Comparison of ENCODE assay signal across 23 cellular contexts in the genomic region with DNA sequence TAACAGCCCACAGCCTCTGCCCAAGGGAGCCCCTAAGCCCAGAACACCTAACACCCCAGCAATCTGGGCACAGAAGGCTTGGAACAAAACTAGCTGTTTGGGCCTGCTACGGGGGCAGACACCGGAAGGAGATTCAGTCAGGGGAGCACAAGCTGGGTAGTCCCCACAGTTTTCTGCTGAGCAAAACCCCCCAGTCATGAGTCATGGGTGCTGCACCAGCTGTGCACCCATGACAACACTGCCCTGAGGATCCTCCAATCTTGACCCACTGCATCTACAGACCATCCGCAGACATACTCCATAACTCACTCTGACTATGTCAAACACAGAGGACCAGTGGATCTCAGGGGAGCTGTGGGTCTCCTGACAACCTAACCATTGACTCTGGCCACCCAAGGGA.
DNase-seq lines count a peak whose midpoint lies in the region; ATAC-seq and TF ChIP-seq lines count a peak whose summit lies in the region.
"Had no signal": no experiment of that assay in that cellular context is flagged by ENCODE, and none has a peak within 500 bp of the region (broad histone marks: within the 10 kb centered on the region; RNA-seq: fewer than 3 reads in every experiment).

No MANE protein-coding gene starts in this region.

- H3K9me3 ChIP-seq in effector memory CD4-positive, alpha-beta T cell (ENCODE audit: control insufficient read depth, low read length): no peaks in the 10 kb centered on the region
- H3K9me3 ChIP-seq: body of pancreas, gastrocnemius medialis had no signal

- H3K27me3 ChIP-seq in effector memory CD4-positive, alpha-beta T cell (replicated peaks; ENCODE audit: control insufficient read depth, insufficient read depth, low read length, poor library complexity, severe bottlenecking): no peaks in the 10 kb centered on the region
- H3K27me3 ChIP-seq: body of pancreas, gastrocnemius medialis had no signal

- no peaks in the 10 kb centered on the region for H3K9me3 Mint-ChIP-seq in natural killer cell

- no peak overlapping the region for H3K4me3 Mint-ChIP-seq in natural killer cell
- H3K4me3 Mint-ChIP-seq: CD4-positive, alpha-beta memory T cell had no signal

- DNase-seq in RPMI7951 (ENCODE audit: low read depth): peak; percentile 17
- DNase-seq in effector memory CD4-positive, alpha-beta T cell: no peak
- DNase-seq in NCI-H345 treated with DMSO at 0.1 percent for 48 hours (lab: John Stamatoyannopoulos, UW; ENCODE audit: unreplicated experiment): no peak
- DNase-seq in natural killer cell: no peak
- DNase-seq: activated CD4-positive, alpha-beta T cell treated with anti-CD3 and anti-CD28 coated beads, Interleukin-2, amount 50 U/mL, for 1 hour; activated naive CD4-positive, alpha-beta T cell treated with anti-CD3 and anti-CD28 coated beads, Interleukin-2, amount 50 U/mL, for 16 hours; activated T-cell treated with anti-CD3 and anti-CD28 coated beads for 4 hours; body of pancreas; CD4-positive, alpha-beta memory T cell; DMS79 treated with DMSO at 0.1 percent for 48 hours; gastrocnemius medialis; left ventricle myocardium inferior; NCI-H2029; NCI-H526; stimulated activated CD4-positive, alpha-beta T cell treated with anti-CD3 and anti-CD28 coated beads, Interleukin-2, amount 100 ng/mL, for 24 hours had no signal

- H3K4me3 ChIP-seq in effector memory CD4-positive, alpha-beta T cell (ENCODE audit: insufficient read depth, low read depth, low read length, poor library complexity, severe bottlenecking): no peak overlapping the region
- H3K4me3 ChIP-seq: body of pancreas, coronary artery, gastrocnemius medialis, left ventricle myocardium inferior, SK-N-MC had no signal

- H3K36me3 ChIP-seq in effector memory CD4-positive, alpha-beta T cell (ENCODE audit: control insufficient read depth, insufficient read depth, low read length): no peaks in the 10 kb centered on the region
- H3K36me3 ChIP-seq: gastrocnemius medialis, left ventricle myocardium inferior had no signal

- H3K4me1 Mint-ChIP-seq in natural killer cell: no peaks in the 10 kb centered on the region
- H3K4me1 Mint-ChIP-seq: CD4-positive, alpha-beta memory T cell had no signal

- no peaks in the 10 kb centered on the region for H3K4me1 ChIP-seq in effector memory CD4-positive, alpha-beta T cell (ENCODE audit: control insufficient read depth, insufficient read depth, low read length, poor library complexity, severe bottlenecking)
- H3K4me1 ChIP-seq: body of pancreas, gastrocnemius medialis, left ventricle myocardium inferior had no signal

- intact Hi-C loops in natural killer cell (cut with micrococcal nuclease): no loop called here

- no peak for TF ChIP-seq CTCF in natural killer cell (IDR thresholded peaks at IDR 0.05)

- peak; percentile 60 for ATAC-seq in GM18517 (IDR thresholded peaks at IDR 0.05; ENCODE audit: unreplicated experiment)
- ATAC-seq in GM21529 (IDR thresholded peaks at IDR 0.05; ENCODE audit: unreplicated experiment): peak; percentile 87
- ATAC-seq in HG03060 (IDR thresholded peaks at IDR 0.05; ENCODE audit: low read depth, unreplicated experiment): peak; percentile 39
- ATAC-seq in HG03457 (IDR thresholded peaks at IDR 0.05; ENCODE audit: unreplicated experiment): no peak
- ATAC-seq in natural killer cell: no peak
- ATAC-seq: body of pancreas, gastrocnemius medialis, sciatic nerve had no signal

- peaks cover 25 to 60% of the 10 kb centered on the region in 2 donors for H3K27me3 Mint-ChIP-seq in natural killer cell (ENCODE audit: low read depth in 2 of 2)

- no peaks in the 10 kb centered on the region for H3K36me3 Mint-ChIP-seq in natural killer cell
- H3K36me3 Mint-ChIP-seq: CD4-positive, alpha-beta memory T cell had no signal

- H3K27ac ChIP-seq in effector memory CD4-positive, alpha-beta T cell (ENCODE audit: insufficient read depth, low read length, poor library complexity, severe bottlenecking): no peak overlapping the region
- H3K27ac ChIP-seq: body of pancreas, coronary artery, epithelial cell of prostate, gastrocnemius medialis, left ventricle myocardium inferior, SK-N-MC had no signal

- H3K27ac Mint-ChIP-seq in natural killer cell: no peak overlapping the region
- H3K27ac Mint-ChIP-seq: CD4-positive, alpha-beta memory T cell had no signal

Comparison
In these comparisons a context has a peak if more than half of its experiments do, and no peak if none do; other contexts are left out.
1. ATAC-seq: peak in GM18517 (single experiment), GM21529 (single experiment) and HG03060 (single experiment); none in HG03457 (single experiment) and natural killer cell (0 of 3).